ENCODE assay signal across 10 cellular contexts in the genomic region with DNA sequence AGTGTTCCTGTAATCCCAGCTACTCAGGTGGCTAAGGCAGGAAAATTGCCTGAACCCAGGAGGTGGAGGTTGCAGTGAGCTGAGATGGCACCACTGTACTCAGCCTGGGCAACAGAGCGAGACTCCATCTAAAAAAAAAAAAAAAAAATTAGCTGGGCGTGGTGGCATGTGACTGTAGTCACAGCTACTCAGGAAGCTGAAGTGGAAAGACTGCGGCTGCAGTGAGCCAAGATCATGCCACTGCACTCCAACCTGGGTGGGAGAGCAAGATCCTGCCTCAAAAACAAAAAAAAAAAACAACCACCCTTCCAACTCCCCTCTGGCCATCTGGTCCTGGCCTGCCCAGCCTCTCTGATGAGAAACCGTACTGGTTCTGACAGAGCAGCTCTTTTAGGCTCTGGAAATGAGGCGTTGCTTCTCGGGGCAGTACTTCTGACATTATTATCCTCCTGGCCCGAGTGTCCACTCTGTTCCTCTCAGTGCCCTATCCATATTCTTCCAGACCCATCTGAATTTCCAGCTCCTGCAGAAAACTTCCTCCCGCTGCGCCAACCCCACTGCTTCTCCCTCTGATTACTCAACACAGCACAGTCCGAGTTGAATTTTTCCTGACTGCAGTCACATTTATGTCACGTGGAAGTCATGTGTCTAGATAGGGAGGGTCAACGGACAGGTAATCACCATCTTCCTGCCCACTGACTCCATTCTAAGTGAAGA. TPM values are rescaled to one million over a fixed set of nuclear protein-coding genes. Genes with fewer than 3 reads are reported as not detected.
A peak's percentile ranks its signal among the peaks of the same experiment; 100 is the strongest.
DNase-seq lines count a peak whose midpoint lies in the region; ATAC-seq, FAIRE-seq and TF ChIP-seq lines count a peak whose summit lies in the region.
"Had no signal": no experiment of that assay in that cellular context is flagged by ENCODE, and none has a peak within 500 bp of the region (broad histone marks: within the 10 kb centered on the region; RNA-seq: fewer than 3 reads in every experiment).

No MANE protein-coding gene starts in this region.

- TF ChIP-seq POLR2A in uterus (IDR thresholded peaks at IDR 0.05), result no peak

- H3K27me3 ChIP-seq in ectodermal cell (ENCODE audit: control insufficient read depth, insufficient read depth, low read length, poor library complexity, severe bottlenecking) (no peaks in the 10 kb centered on the region), lower lobe of right lung (ENCODE audit: low read depth) (no peaks in the 10 kb centered on the region), uterus (no peaks in the 10 kb centered on the region)

- DNase-seq in Right ventricle myocardium inferior (ENCODE audit: missing footprints) (no peak), cardiac septum (ENCODE audit: low spot score) (no peak), lower lobe of right lung (no peak), uterus (peak; percentile 55 to 62), GDM1 (lab: John Stamatoyannopoulos, UW) (no peak), NCI-H187 (lab: John Stamatoyannopoulos, UW) (no peak), D721Med (ENCODE audit: insufficient read length, low spot score) (no peak)
- DNase-seq: stimulated activated CD4-positive, alpha-beta T cell treated with anti-CD3 and anti-CD28 coated beads, Interleukin-2, amount 100 ng/mL, for 24 hours had no signal

- H3K4me3 ChIP-seq in ectodermal cell (ENCODE audit: insufficient read depth, low read depth, low read length), result no peak overlapping the region
- H3K4me3 ChIP-seq in lower lobe of right lung, result no peak overlapping the region
- H3K4me3 ChIP-seq in uterus, result no peak overlapping the region

- FAIRE-seq in D721Med (lab: Jason Lieb, UNC), result no peak
- FAIRE-seq: endometrium had no signal

- WGBS in ectodermal cell, 2 experiments, result 87 to 89% methylated on average over 12 of the region's 12 CpGs

- H3K4me1 ChIP-seq in ectodermal cell (ENCODE audit: control insufficient read depth, insufficient read depth, low read length) (no peaks in the 10 kb centered on the region), lower lobe of right lung (peaks cover 85% of the 10 kb centered on the region), uterus (no peaks in the 10 kb centered on the region)

- ATAC-seq in Right ventricle myocardium inferior, result peak; percentile 35
- ATAC-seq in lower lobe of right lung, result peak; percentile 77 to 88

- TF ChIP-seq CTCF in lower lobe of right lung (IDR thresholded peaks at IDR 0.05) (no peak), uterus (IDR thresholded peaks at IDR 0.05) (no peak), D721Med (IDR thresholded peaks at IDR 0.05; ENCODE audit: insufficient read depth, missing control alignments) (no peak)

- intact Hi-C loops in Right ventricle myocardium inferior (cut with DNase I) (no loop called here), cardiac septum (cut with DNase I) (no loop called here), lower lobe of right lung (cut with DNase I) (no loop called here), uterus (cut with DNase I; ENCODE audit: low total_unique reads) (no loop called here)

- H3K27ac ChIP-seq in ectodermal cell (ENCODE audit: insufficient read depth, low read depth, low read length, poor library complexity, severe bottlenecking), result peak overlapping the region; percentile 16
- H3K27ac ChIP-seq in lower lobe of right lung, result peak overlapping the region; percentile 80
- H3K27ac ChIP-seq in uterus, result peak overlapping the region; percentile 74 to 77

- H3K9me3 ChIP-seq in ectodermal cell (ENCODE audit: control insufficient read depth, low read length), result no peaks in the 10 kb centered on the region
- H3K9me3 ChIP-seq in lower lobe of right lung, result no peaks in the 10 kb centered on the region
- H3K9me3 ChIP-seq in uterus, result no peaks in the 10 kb centered on the region

- peaks cover 35% of the 10 kb centered on the region for H3K36me3 ChIP-seq in ectodermal cell (ENCODE audit: control insufficient read depth, insufficient read depth, low read length)
- H3K36me3 ChIP-seq in lower lobe of right lung, result peaks cover 45% of the 10 kb centered on the region
- no peaks in the 10 kb centered on the region for H3K36me3 ChIP-seq in uterus

RNA-seq across cellular contexts. Expression of gene GGA2, which starts 13.3 kb away (rescaled TPM):
- total RNA-seq in Right ventricle myocardium inferior, result 51.7 TPM
- 38.1 TPM for total RNA-seq in cardiac septum
- polyA plus RNA-seq in ectodermal cell (2013, experiment 1 of 4), result 152 TPM
- 163 TPM for polyA plus RNA-seq in ectodermal cell (2013, experiment 2 of 4)
- polyA plus RNA-seq in ectodermal cell (2013, experiment 3 of 4), result 92.5 TPM
- polyA plus RNA-seq in ectodermal cell (2013, experiment 4 of 4), result 107 TPM
- total RNA-seq in lower lobe of right lung, result 204 TPM
- total RNA-seq in uterus, result 10 to 100 TPM; 54.8 to 96.0 (median 72.7) TPM

RNA-seq across cellular contexts. Expression of gene COG7, which starts 44.0 kb away (rescaled TPM):
- total RNA-seq in Right ventricle myocardium inferior, result 9.8 TPM
- 14.4 TPM for total RNA-seq in cardiac septum
- polyA plus RNA-seq in ectodermal cell (2013, experiment 1 of 4), result 19.6 TPM
- polyA plus RNA-seq in ectodermal cell (2013, experiment 2 of 4), result 22.3 TPM
- 18.2 TPM for polyA plus RNA-seq in ectodermal cell (2013, experiment 3 of 4)
- polyA plus RNA-seq in ectodermal cell (2013, experiment 4 of 4), result 22.0 TPM
- total RNA-seq in lower lobe of right lung, result 21.3 TPM
- 100 to 1,000 TPM in 1 of 4 donors, 10 to 100 TPM in 3; 11.5 to 393 (median 32.2) TPM for total RNA-seq in uterus

Comparison
In these comparisons a context has a peak if more than half of its experiments do, and no peak if none do; other contexts are left out.
1. DNase-seq: peak in uterus (2 of 2); none in Right ventricle myocardium inferior (single experiment), cardiac septum (single experiment), lower lobe of right lung (single experiment), GDM1 (single experiment), NCI-H187 (0 of 2) and D721Med (single experiment).
2. H3K27ac ChIP-seq: peak in every context shown above with its lines; median percentile 80 in lower lobe of right lung; 76 in uterus; 16 in ectodermal cell.